Comparison of ENCODE assay signal across 8 cellular contexts in genomic region chrX:100768679-100769338, GRCh38. TPM values are rescaled to one million over a fixed set of nuclear protein-coding genes. Genes with fewer than 3 reads are reported as not detected.
A peak's percentile ranks its signal among the peaks of the same experiment; 100 is the strongest.
DNase-seq lines count a peak whose midpoint lies in the region; ATAC-seq and TF ChIP-seq lines count a peak whose summit lies in the region.

No MANE protein-coding gene starts in this region.

- H3K36me3 Mint-ChIP-seq in natural killer cell = no peaks in the 10 kb centered on the region

- no peaks in the 10 kb centered on the region for H3K9me3 Mint-ChIP-seq in natural killer cell

- intact Hi-C loops in natural killer cell (cut with micrococcal nuclease) = loop anchor here (1.0 kb wide), 1 partner anchor 84 kb away; no protein-coding TSS in a partner anchor

- peak; percentile 6 for DNase-seq in HS-5 (ENCODE audit: low read depth)
- peak; percentile 57 for DNase-seq in NT2/D1 (ENCODE audit: low read depth, low spot score)
- peak; percentile 91 for DNase-seq in activated CD8-positive, alpha-beta memory T cell treated with anti-CD3 and anti-CD28 coated beads, Interleukin-2, amount 50 U/mL, for 4 hours
- DNase-seq in erythroblast (lab: John Stamatoyannopoulos, UW) = peak; percentile 77 to 86
- DNase-seq in natural killer cell = peak; percentile 66
- peak; percentile 79 for DNase-seq in stimulated activated naive CD4-positive, alpha-beta T cell treated with Interleukin-2 at 50 U/mL for 16 hours (lab: John Stamatoyannopoulos, UW)

- no peak overlapping the region for H3K4me3 ChIP-seq in NT2/D1 (ENCODE audit: insufficient read length, low read depth)

- H3K4me1 Mint-ChIP-seq in natural killer cell = no peaks in the 10 kb centered on the region

- no peak overlapping the region for H3K9ac ChIP-seq in NT2/D1 (ENCODE audit: insufficient read length, low read depth)

- H3K4me3 Mint-ChIP-seq in natural killer cell = no peak overlapping the region

- H3K36me3 ChIP-seq in NT2/D1 (ENCODE audit: insufficient read depth, insufficient read length, low read length) = no peaks in the 10 kb centered on the region

- H3K4me1 ChIP-seq in NT2/D1 (ENCODE audit: insufficient read depth, insufficient read length) = no peaks in the 10 kb centered on the region

- H3K27me3 Mint-ChIP-seq in natural killer cell (ENCODE audit: low read depth in 2 of 2) = peaks cover 7 to 13% of the 10 kb centered on the region in 2 donors

- TF ChIP-seq CTCF in GM12872 (IDR thresholded peaks at IDR 0.05; ENCODE audit: insufficient read depth, low read depth, low read length) = peak; percentile 94
- TF ChIP-seq CTCF in natural killer cell (IDR thresholded peaks at IDR 0.05) = peak; percentile 95

- peaks cover 5% of the 10 kb centered on the region; the same call in 1 of the 2 replicates for H3K9me3 ChIP-seq in NT2/D1 (ENCODE audit: insufficient read depth, low read length)

- ATAC-seq in natural killer cell (peak; percentile 99 to 100 (median 100)), GM19324 (IDR thresholded peaks at IDR 0.05; ENCODE audit: low FRiP score, unreplicated experiment) (no peak)

- no peak overlapping the region for H3K27ac Mint-ChIP-seq in natural killer cell

- TF ChIP-seq POLR2A in erythroblast (IDR thresholded peaks at IDR 0.05; ENCODE audit: low read length) = no peak

- no peaks in the 10 kb centered on the region for H3K27me3 ChIP-seq in NT2/D1 (ENCODE audit: insufficient read depth, insufficient read length)

RNA-seq across cellular contexts. Expression of gene SYTL4, which starts 36.9 kb away (rescaled TPM):
- under 1 TPM in 2 of 3 donors, not detected in 1; 0.30 to 0.85 TPM for total RNA-seq in natural killer cell

RNA-seq across cellular contexts. Expression of gene CSTF2, which starts 51.4 kb away (rescaled TPM):
- total RNA-seq in natural killer cell = 1 to 10 TPM; 6.6 to 9.5 (median 8.3) TPM

Comparison
In these comparisons a context has a peak if more than half of its experiments do, and no peak if none do; other contexts are left out.
1. DNase-seq: peak in every context shown above with its lines; median percentile 91 in activated CD8-positive, alpha-beta memory T cell treated with anti-CD3 and anti-CD28 coated beads, Interleukin-2, amount 50 U/mL, for 4 hours; 82 in erythroblast; 79 in stimulated activated naive CD4-positive, alpha-beta T cell treated with Interleukin-2 at 50 U/mL for 16 hours; 66 in natural killer cell; 57 in NT2/D1; 6 in HS-5.